In the genomic region with DNA sequence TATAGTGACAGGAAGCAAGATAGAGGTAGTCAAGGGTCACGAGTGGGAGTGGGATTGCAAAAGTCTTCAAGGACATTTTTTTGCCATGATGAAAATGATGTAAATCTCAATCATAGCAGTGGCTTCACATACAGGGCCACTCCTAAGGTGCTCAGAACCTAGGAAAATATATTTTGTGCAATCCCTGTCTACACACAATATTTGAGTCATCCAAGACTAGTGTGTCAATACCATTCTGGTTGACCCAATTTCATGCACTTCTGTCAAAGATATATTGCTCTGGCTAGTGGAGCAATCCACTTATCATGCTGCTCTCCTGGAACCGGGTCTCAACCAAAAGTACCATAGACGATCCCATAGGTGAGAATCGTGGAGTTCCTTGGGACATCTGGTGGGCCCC, we compare ENCODE assay signal across 29 cellular contexts. TPM values are rescaled to one million over a fixed set of nuclear protein-coding genes. Genes with fewer than 3 reads are reported as not detected.
DNase-seq lines count a peak whose midpoint lies in the region; ATAC-seq, FAIRE-seq and TF ChIP-seq lines count a peak whose summit lies in the region.
"Had no signal": no experiment of that assay in that cellular context is flagged by ENCODE, and none has a peak within 500 bp of the region (broad histone marks: within the 10 kb centered on the region; RNA-seq: fewer than 3 reads in every experiment).

No MANE protein-coding gene starts in this region.

- H2AK5ac ChIP-seq in H9 (ENCODE audit: insufficient read length, low read length): no peak overlapping the region

- peaks cover 17 to 27% of the 10 kb centered on the region in 2 experiments for H3K4me1 Mint-ChIP-seq in H9
- H3K4me1 Mint-ChIP-seq: B cell; CD4-positive, alpha-beta memory T cell; CD4-positive, CD25-positive, alpha-beta regulatory T cell; CD8-positive, alpha-beta memory T cell had no signal

- no peaks in the 10 kb centered on the region for H3K9me3 ChIP-seq in H9 (ENCODE audit: control insufficient read depth, low read depth, low read length)
- H3K9me3 ChIP-seq: A549 had no signal

- no peaks in the 10 kb centered on the region for H3K79me2 ChIP-seq in H9 (ENCODE audit: insufficient read depth, low read length)

- no peak overlapping the region for H4K8ac ChIP-seq in H9 (replicated peaks; ENCODE audit: insufficient read length, low read depth, low read length)

- H2BK120ac ChIP-seq in H9 (ENCODE audit: low read depth, low read length, poor library complexity, severe bottlenecking): no peak overlapping the region

- H3K23ac ChIP-seq in H9 (ENCODE audit: insufficient read length, low read depth, low read length): no peak overlapping the region

- no peak overlapping the region for H4K91ac ChIP-seq in H9 (ENCODE audit: insufficient read length, low read depth, low read length)

- no peak overlapping the region for H3K27ac ChIP-seq in H9 (ENCODE audit: insufficient read length, low read depth, low read length)
- H3K27ac ChIP-seq: A549; BLaER1 treated with 17β-estradiol and CSF1 and Interleukin-3, amounts not matched to agents 10 nM and 100 nM; C4-2B had no signal

- H3K4me1 ChIP-seq in H9 (ENCODE audit: insufficient read depth, low read length): no peaks in the 10 kb centered on the region; the same call in 1 of the 2 replicates
- H3K4me1 ChIP-seq: A549 had no signal

- WGBS in H9 (ENCODE audit: extremely low coverage, insufficient read length, low lambda C conversion rate): no CpG with 5 or more reads among the region's 4 CpGs

- no peak overlapping the region for H3T11ph ChIP-seq in H9 (ENCODE audit: low read length)

- H3K27me3 ChIP-seq in H9 (ENCODE audit: insufficient read depth, low read length): no peaks in the 10 kb centered on the region
- no peaks in the 10 kb centered on the region for H3K27me3 ChIP-seq in bronchial epithelial cell (ENCODE audit: control insufficient read depth, insufficient read depth, low read length)

- H3K36me3 Mint-ChIP-seq in H9 (ENCODE audit: insufficient read depth in 1 of 3, low read depth in 3 of 3): 0 out of 7 replicates have a peak, but pooled peaks cover 0 to 3% (median 0%) of the 10 kb centered on the region in 3 experiments
- H3K36me3 Mint-ChIP-seq: CD4-positive, alpha-beta memory T cell; CD4-positive, CD25-positive, alpha-beta regulatory T cell; CD8-positive, alpha-beta memory T cell had no signal

- H2AFZ ChIP-seq in H9 (ENCODE audit: low read length): no peak overlapping the region

- H3K18ac ChIP-seq in H9 (ENCODE audit: insufficient read length, low read depth, low read length): no peak overlapping the region

- no peaks in the 10 kb centered on the region for H3K79me1 ChIP-seq in H9 (ENCODE audit: insufficient read depth, low read depth, low read length, poor library complexity, severe bottlenecking)

- H2BK12ac ChIP-seq in H9 (ENCODE audit: insufficient read length, low read depth, low read length): no peak overlapping the region

- H3K27ac Mint-ChIP-seq in H9: no peak overlapping the region
- H3K27ac Mint-ChIP-seq: B cell; CD4-positive, alpha-beta memory T cell; CD4-positive, CD25-positive, alpha-beta regulatory T cell; CD8-positive, alpha-beta memory T cell had no signal

- no peak overlapping the region for H2BK5ac ChIP-seq in H9 (ENCODE audit: insufficient read length, low read length)

- peak; percentile 61 for ATAC-seq in left lobe of liver
- no peak for ATAC-seq in HG03432 (IDR thresholded peaks at IDR 0.05; ENCODE audit: unreplicated experiment)
- ATAC-seq: A549, GM12878 had no signal

- no peak overlapping the region for H3K4me2 ChIP-seq in H9 (ENCODE audit: insufficient read depth, insufficient read length, low read length)
- H3K4me2 ChIP-seq: A549; BLaER1 treated with 17β-estradiol and CSF1 and Interleukin-3, amounts not matched to agents 10 nM and 100 nM had no signal

- FAIRE-seq in bronchial epithelial cell (lab: Jason Lieb, UNC): no peak
- FAIRE-seq: GM12878, GM12892, GM18507 had no signal

- H3K4ac ChIP-seq in H9 (ENCODE audit: low read depth, low read length): no peak overlapping the region

- H3K14ac ChIP-seq in H9 (ENCODE audit: insufficient read depth, low read length): no peak overlapping the region

- H3K27me3 Mint-ChIP-seq in H9 (ENCODE audit: low read depth): peaks cover 3% of the 10 kb centered on the region
- H3K27me3 Mint-ChIP-seq: B cell; CD4-positive, alpha-beta memory T cell had no signal

- no peak for TF ChIP-seq CTCF in H9 (conservative IDR thresholded peaks at IDR 0.05)
- no peak for TF ChIP-seq CTCF in bronchial epithelial cell (IDR thresholded peaks at IDR 0.05; ENCODE audit: insufficient read depth, low read length, severe bottlenecking)

- H3K36me3 ChIP-seq in bronchial epithelial cell (ENCODE audit: control insufficient read depth, insufficient read depth, low read length): no peaks in the 10 kb centered on the region
- H3K36me3 ChIP-seq: BLaER1 treated with 17β-estradiol and CSF1 and Interleukin-3, amounts not matched to agents 10 nM and 100 nM had no signal

- H3K9me3 Mint-ChIP-seq in H9: peaks cover 0 to 43% of the 10 kb centered on the region in 2 experiments; a peak in 2 of 5 replicates
- H3K9me3 Mint-ChIP-seq: CD4-positive, alpha-beta memory T cell; CD4-positive, CD25-positive, alpha-beta regulatory T cell; CD8-positive, alpha-beta memory T cell had no signal

- no peaks in the 10 kb centered on the region for H4K20me1 ChIP-seq in H9 (ENCODE audit: control insufficient read depth, insufficient read depth, insufficient read length)
- H4K20me1 ChIP-seq: BLaER1 treated with 17β-estradiol and CSF1 and Interleukin-3, amounts not matched to agents 10 nM and 100 nM had no signal

- H4K5ac ChIP-seq in H9 (ENCODE audit: insufficient read length, low read depth, low read length): no peak overlapping the region

- H3K9ac ChIP-seq in H9 (ENCODE audit: extremely low read depth, insufficient read length, low read length): no peak overlapping the region
- H3K9ac ChIP-seq: BLaER1 treated with 17β-estradiol and CSF1 and Interleukin-3, amounts not matched to agents 10 nM and 100 nM had no signal

- H3K4me3 ChIP-seq in bronchial epithelial cell (ENCODE audit: low read depth, low read length): no peak overlapping the region
- H3K4me3 ChIP-seq: A549; BLaER1 treated with 17β-estradiol and CSF1 and Interleukin-3, amounts not matched to agents 10 nM and 100 nM; GM12878 had no signal

- no peak overlapping the region for H2BK15ac ChIP-seq in H9 (ENCODE audit: low read depth, low read length)

- DNase-seq in activated CD8-positive, alpha-beta memory T cell treated with anti-CD3 and anti-CD28 coated beads for 24 hours: peak; percentile 4
- no peak for DNase-seq in activated CD8-positive, alpha-beta memory T cell treated with anti-CD3 and anti-CD28 coated beads, Interleukin-2, amount 50 U/mL, for 4 hours
- DNase-seq in H9 (peak; percentile 0), bronchial epithelial cell (ENCODE audit: low read depth) (peak; percentile 44), left lobe of liver (ENCODE audit: low spot score) (no peak), CD1c-positive myeloid dendritic cell (ENCODE audit: extremely low spot score) (no peak)
- DNase-seq: AML-193; CD4-positive, alpha-beta memory T cell; CD4-positive, CD25-positive, alpha-beta regulatory T cell; CD8-positive, alpha-beta memory T cell; COR-L47; DMS 273 treated with DMSO at 0.1 percent for 48 hours; DMS153; DMS53; DMS79; DND-41; EL; GDM1 had no signal

- H3K4me3 Mint-ChIP-seq in H9: no peak overlapping the region
- H3K4me3 Mint-ChIP-seq: B cell; CD4-positive, alpha-beta memory T cell; CD4-positive, CD25-positive, alpha-beta regulatory T cell; CD8-positive, alpha-beta memory T cell had no signal

- H3K23me2 ChIP-seq in H9 (ENCODE audit: insufficient read length, low read depth, low read length, poor library complexity, severe bottlenecking): no peaks in the 10 kb centered on the region

- H3K56ac ChIP-seq in H9 (ENCODE audit: insufficient read length, low read depth, low read length): no peak overlapping the region

- H2BK20ac ChIP-seq in H9 (ENCODE audit: low read depth, low read length, poor library complexity, severe bottlenecking): no peak overlapping the region

RNA-seq across cellular contexts. Expression of gene XPNPEP2, which starts 24.2 kb away (rescaled TPM):
- total RNA-seq in H9 (2021): 0.11 TPM in 1 of 2 replicates, not detected in the other
- not detected in 2 replicates for total RNA-seq in bronchial epithelial cell
- total RNA-seq in left lobe of liver: 2.0 TPM
- total RNA-seq: A172, B cell, Daoy, G401 had no signal

RNA-seq across cellular contexts. Expression of gene APLN, which starts 59.8 kb away (rescaled TPM):
- total RNA-seq in H9 (2021) (0.18 and 0.24 TPM in 2 replicates), bronchial epithelial cell (under 0.01 and 0.13 TPM in 2 replicates), left lobe of liver (1.2 TPM)
- total RNA-seq: B cell; CD4-positive, alpha-beta memory T cell; CD4-positive, CD25-positive, alpha-beta regulatory T cell; G401; GM12878 had no signal

Comparison
In these comparisons a context has a peak if more than half of its experiments do, and no peak if none do; other contexts are left out.
1. DNase-seq: peak in activated CD8-positive, alpha-beta memory T cell treated with anti-CD3 and anti-CD28 coated beads for 24 hours (single experiment), H9 (single experiment) and bronchial epithelial cell (single experiment); none in activated CD8-positive, alpha-beta memory T cell treated with anti-CD3 and anti-CD28 coated beads, Interleukin-2, amount 50 U/mL, for 4 hours (single experiment), left lobe of liver (single experiment) and CD1c-positive myeloid dendritic cell (single experiment).